In the genomic region with DNA sequence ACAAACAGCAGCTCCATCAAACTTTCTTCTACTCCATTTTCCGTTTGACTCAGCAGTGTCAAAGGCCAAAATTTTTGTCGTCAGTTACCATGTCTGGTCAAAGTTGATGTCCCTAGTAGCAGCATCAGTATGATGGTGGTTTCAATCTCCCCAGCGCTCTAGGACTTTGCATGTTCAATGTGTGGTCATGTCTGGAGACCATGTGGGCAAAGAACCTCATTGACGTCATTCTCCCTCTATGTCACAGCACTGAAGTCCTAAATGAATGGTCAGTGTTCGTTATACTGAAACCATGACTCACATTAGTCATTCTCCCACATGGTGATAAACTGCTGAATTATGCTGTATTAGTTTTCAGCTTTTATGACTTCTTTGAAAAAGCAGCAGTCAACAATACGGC, we compare ENCODE assay signal across 8 cellular contexts. TPM values are rescaled to one million over a fixed set of nuclear protein-coding genes. Genes with fewer than 3 reads are reported as not detected.
DNase-seq lines count a peak whose midpoint lies in the region; ATAC-seq and TF ChIP-seq lines count a peak whose summit lies in the region.

No MANE protein-coding gene starts in this region.

- H3K36me3 Mint-ChIP-seq in natural killer cell treated with Interleukin-12 subunit alpha and Interleukin-12 subunit beta and Interleukin-15 and Interleukin-18, amount 100 ng/mL, for 72 hours: peaks cover 7% of the 10 kb centered on the region
- H3K36me3 Mint-ChIP-seq in natural killer cell: no peaks in the 10 kb centered on the region
- H3K36me3 Mint-ChIP-seq in activated T-cell treated with anti-CD3 and anti-CD28 coated beads, Interleukin-2, amount 50 U/mL, for 72 hours (ENCODE audit: insufficient read depth in 2 of 2): peaks cover 2 to 3% of the 10 kb centered on the region in 2 donors

- H3K4me3 Mint-ChIP-seq in natural killer cell treated with Interleukin-12 subunit alpha and Interleukin-12 subunit beta and Interleukin-15 and Interleukin-18, amount 100 ng/mL, for 72 hours: peak overlapping the region; percentile 77
- H3K4me3 Mint-ChIP-seq in natural killer cell: no peak overlapping the region
- peak overlapping the region in 1 of 2 donors; percentile 61 for H3K4me3 Mint-ChIP-seq in activated T-cell treated with anti-CD3 and anti-CD28 coated beads, Interleukin-2, amount 50 U/mL, for 72 hours

- no peak for DNase-seq in natural killer cell treated with Interleukin-12 subunit alpha and Interleukin-12 subunit beta and Interleukin-15 and Interleukin-18, amount 100 ng/mL, for 72 hours (ENCODE audit: low spot score)
- DNase-seq in natural killer cell (no peak), stromal cell of bone marrow (ENCODE audit: low read depth) (peak; percentile 95), SKM-1 (lab: John Stamatoyannopoulos, UW; ENCODE audit: unreplicated experiment) (no peak), NCI-H2171 treated with DMSO at 0.1 percent for 48 hours (lab: John Stamatoyannopoulos, UW) (no peak), left ventricle myocardium superior (no peak)
- DNase-seq in activated T-cell treated with anti-CD3 and anti-CD28 coated beads, Interleukin-2, amount 50 U/mL, for 72 hours: peak; percentile 30 to 50

- H3K27ac Mint-ChIP-seq in natural killer cell treated with Interleukin-12 subunit alpha and Interleukin-12 subunit beta and Interleukin-15 and Interleukin-18, amount 100 ng/mL, for 72 hours: peak overlapping the region in 1 of 2 donors; percentile 94
- H3K27ac Mint-ChIP-seq in natural killer cell: no peak overlapping the region
- H3K27ac Mint-ChIP-seq in activated T-cell treated with anti-CD3 and anti-CD28 coated beads, Interleukin-2, amount 50 U/mL, for 72 hours: peak overlapping the region; percentile 68

- H3K27me3 Mint-ChIP-seq in natural killer cell treated with Interleukin-12 subunit alpha and Interleukin-12 subunit beta and Interleukin-15 and Interleukin-18, amount 100 ng/mL, for 72 hours: peaks cover 24 to 26% of the 10 kb centered on the region in 2 donors
- H3K27me3 Mint-ChIP-seq in natural killer cell (ENCODE audit: low read depth in 2 of 2): peaks cover 14 to 19% of the 10 kb centered on the region in 2 donors
- H3K27me3 Mint-ChIP-seq in activated T-cell treated with anti-CD3 and anti-CD28 coated beads, Interleukin-2, amount 50 U/mL, for 72 hours (ENCODE audit: low read depth): peaks cover 46% of the 10 kb centered on the region

- intact Hi-C loops in natural killer cell (cut with micrococcal nuclease): no loop called here
- intact Hi-C loops in left ventricle myocardium superior (cut with micrococcal nuclease): no loop called here

- no peaks in the 10 kb centered on the region for H3K9me3 Mint-ChIP-seq in natural killer cell treated with Interleukin-12 subunit alpha and Interleukin-12 subunit beta and Interleukin-15 and Interleukin-18, amount 100 ng/mL, for 72 hours
- no peaks in the 10 kb centered on the region for H3K9me3 Mint-ChIP-seq in natural killer cell
- peaks cover 3 to 4% of the 10 kb centered on the region in 2 donors for H3K9me3 Mint-ChIP-seq in activated T-cell treated with anti-CD3 and anti-CD28 coated beads, Interleukin-2, amount 50 U/mL, for 72 hours

- ATAC-seq in natural killer cell treated with Interleukin-12 subunit alpha and Interleukin-12 subunit beta and Interleukin-15 and Interleukin-18, amount 100 ng/mL, for 72 hours: peak; percentile 79 to 98
- ATAC-seq in natural killer cell: no peak
- peak; percentile 83 for ATAC-seq in HG02973 (IDR thresholded peaks at IDR 0.05; ENCODE audit: unreplicated experiment)
- peak; percentile 92 to 97 for ATAC-seq in activated T-cell treated with anti-CD3 and anti-CD28 coated beads, Interleukin-2, amount 50 U/mL, for 72 hours (replicated peaks in 1 of 2)
- no peak for ATAC-seq in left ventricle myocardium superior

- peaks cover 3 to 33% of the 10 kb centered on the region in 2 donors for H3K4me1 Mint-ChIP-seq in natural killer cell treated with Interleukin-12 subunit alpha and Interleukin-12 subunit beta and Interleukin-15 and Interleukin-18, amount 100 ng/mL, for 72 hours (ENCODE audit: low read depth in 2 of 2)
- peaks cover 3 to 4% of the 10 kb centered on the region in 2 donors for H3K4me1 Mint-ChIP-seq in natural killer cell
- peaks cover 19% of the 10 kb centered on the region for H3K4me1 Mint-ChIP-seq in activated T-cell treated with anti-CD3 and anti-CD28 coated beads, Interleukin-2, amount 50 U/mL, for 72 hours (ENCODE audit: low read depth)

- TF ChIP-seq CTCF in natural killer cell (IDR thresholded peaks at IDR 0.05): no peak

RNA-seq across cellular contexts. Expression of gene SHC4, which starts 23.2 kb away (rescaled TPM):
- total RNA-seq in natural killer cell treated with Interleukin-12 subunit alpha and Interleukin-12 subunit beta and Interleukin-15 and Interleukin-18, amount 100 ng/mL, for 72 hours: 1 to 10 TPM in 1 of 2 donors, under 1 TPM in 1; 0.57 to 2.8 TPM
- total RNA-seq in natural killer cell (under 1 TPM; 0.19 to 0.43 (median 0.20) TPM), left ventricle myocardium superior (2.4 TPM)
- 1 to 10 TPM; 1.2 to 2.1 TPM for total RNA-seq in activated T-cell treated with anti-CD3 and anti-CD28 coated beads, Interleukin-2, amount 50 U/mL, for 72 hours

Comparison
In these comparisons a context has a peak if more than half of its experiments do, and no peak if none do; other contexts are left out.
1. ATAC-seq: peak in natural killer cell treated with Interleukin-12 subunit alpha and Interleukin-12 subunit beta and Interleukin-15 and Interleukin-18, amount 100 ng/mL, for 72 hours (2 of 2), HG02973 (single experiment) and activated T-cell treated with anti-CD3 and anti-CD28 coated beads, Interleukin-2, amount 50 U/mL, for 72 hours (2 of 2); none in natural killer cell (0 of 3) and left ventricle myocardium superior (single experiment).
2. DNase-seq: peak in activated T-cell treated with anti-CD3 and anti-CD28 coated beads, Interleukin-2, amount 50 U/mL, for 72 hours (2 of 2) and stromal cell of bone marrow (single experiment); none in natural killer cell treated with Interleukin-12 subunit alpha and Interleukin-12 subunit beta and Interleukin-15 and Interleukin-18, amount 100 ng/mL, for 72 hours (single experiment), natural killer cell (single experiment), SKM-1 (single experiment), NCI-H2171 treated with DMSO at 0.1 percent for 48 hours (single experiment) and left ventricle myocardium superior (single experiment).